ENCODE assay signal across 1 cellular context in genomic region chr5:179278546-179278945, GRCh38.
TF ChIP-seq lines count a peak whose summit lies in the region.

No MANE protein-coding gene starts in this region.

TF ChIP-seq in GM23338, 12 proteins besides CTCF, POLR2A, EP300 and RAD21:
- TF ChIP-seq CREB1 (CRISPR knock-in tag; IDR thresholded peaks at IDR 0.05; ENCODE audit: low read depth) = no peak
- TF ChIP-seq ZNF331 (CRISPR knock-in tag; IDR thresholded peaks at IDR 0.05; ENCODE audit: low read depth) = no peak
- no peak for TF ChIP-seq ZNF462 (CRISPR knock-in tag; IDR thresholded peaks at IDR 0.05)
- no peak for TF ChIP-seq JUNB (IDR thresholded peaks at IDR 0.05; ENCODE audit: unreplicated experiment)
- TF ChIP-seq NANOG (IDR thresholded peaks at IDR 0.05; ENCODE audit: borderline replicate concordance) = no peak
- TF ChIP-seq ZNF114 (CRISPR knock-in tag; IDR thresholded peaks at IDR 0.05) = no peak
- no peak for TF ChIP-seq REST (IDR thresholded peaks at IDR 0.05; ENCODE audit: unreplicated experiment)
- TF ChIP-seq ETS1 (IDR thresholded peaks at IDR 0.05) = no peak
